Comparison of ENCODE assay signal across 12 cellular contexts in the genomic region with DNA sequence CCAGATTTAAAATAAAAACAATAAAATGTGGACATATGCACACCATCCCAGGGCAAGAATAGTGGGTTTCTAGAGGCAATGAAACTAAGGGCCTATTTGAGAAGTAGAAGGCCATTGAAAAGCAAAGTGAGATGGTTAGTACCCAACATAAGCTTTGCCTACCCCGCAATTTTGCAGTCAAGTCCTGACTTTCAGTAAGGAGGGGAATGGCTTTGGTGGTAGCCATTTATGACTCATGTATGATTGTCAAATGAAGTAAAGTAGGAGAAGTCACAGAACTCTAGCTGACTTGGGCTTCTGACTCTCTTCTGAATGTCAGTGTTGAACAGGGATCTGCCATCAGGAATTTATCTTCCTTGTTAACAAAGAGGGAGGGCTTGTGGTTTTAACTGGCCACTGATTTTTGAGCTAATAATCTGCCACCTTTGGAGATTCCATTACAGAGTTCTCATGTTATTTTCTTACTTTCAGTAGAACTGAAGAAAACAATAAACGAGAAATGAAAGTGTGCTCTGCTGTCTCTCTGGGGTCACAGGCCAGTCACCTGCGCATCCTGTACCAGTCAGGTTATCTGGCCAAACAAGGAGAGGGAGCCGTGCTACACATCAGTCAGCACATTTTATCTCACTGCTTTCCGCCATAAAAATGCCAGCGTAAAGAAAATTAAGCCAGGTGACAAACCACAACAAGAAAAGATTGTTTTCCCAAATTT. TPM values are rescaled to one million over a fixed set of nuclear protein-coding genes. Genes with fewer than 3 reads are reported as not detected.
DNase-seq lines count a peak whose midpoint lies in the region; ATAC-seq and TF ChIP-seq lines count a peak whose summit lies in the region.
"Had no signal": no experiment of that assay in that cellular context is flagged by ENCODE, and none has a peak within 500 bp of the region (broad histone marks: within the 10 kb centered on the region; RNA-seq: fewer than 3 reads in every experiment).

No MANE protein-coding gene starts in this region.

- H3K9ac ChIP-seq in H9 (ENCODE audit: extremely low read depth, insufficient read length, low read length) = no peak overlapping the region

- H3K18ac ChIP-seq in H9 (ENCODE audit: insufficient read length, low read depth, low read length) = no peak overlapping the region

- TF ChIP-seq POLR2A in GM18505 (IDR thresholded peaks at IDR 0.05; ENCODE audit: borderline replicate concordance, extremely low read depth, insufficient read depth, insufficient read length) (no peak), erythroblast (IDR thresholded peaks at IDR 0.05; ENCODE audit: low read length) (no peak)

- H4K91ac ChIP-seq in H9 (ENCODE audit: insufficient read length, low read depth, low read length) = no peak overlapping the region

- H2BK12ac ChIP-seq in H9 (ENCODE audit: insufficient read length, low read depth, low read length) = no peak overlapping the region

- H3K4me3 Mint-ChIP-seq in HFFc6 (no peak overlapping the region), H9 (no peak overlapping the region)
- H3K4me3 Mint-ChIP-seq: stimulated activated naive CD8-positive, alpha-beta T cell treated with anti-CD3 and anti-CD28 coated beads, Interleukin-15, Interleukin-2, amounts not matched to agents 100 ng/mL and 50 ng/mL, for 24 hours had no signal

- H2AK5ac ChIP-seq in H9 (ENCODE audit: insufficient read length, low read length) = no peak overlapping the region

- WGBS in H9 (ENCODE audit: extremely low coverage, insufficient read length, low lambda C conversion rate) = no CpG with 5 or more reads among the region's 6 CpGs

- no peaks in the 10 kb centered on the region for H3K9me3 ChIP-seq in H9 (ENCODE audit: control insufficient read depth, low read depth, low read length)

- H3K4me1 ChIP-seq in H9 (ENCODE audit: insufficient read depth, low read length) = no peaks in the 10 kb centered on the region

- ATAC-seq in GM18505 (IDR thresholded peaks at IDR 0.05; ENCODE audit: unreplicated experiment) (peak; percentile 95), GM19467 (IDR thresholded peaks at IDR 0.05; ENCODE audit: unreplicated experiment) (peak; percentile 97), HG02870 (IDR thresholded peaks at IDR 0.05; ENCODE audit: unreplicated experiment) (peak; percentile 94), HG03460 (IDR thresholded peaks at IDR 0.05; ENCODE audit: unreplicated experiment) (peak; percentile 77)

- no peak overlapping the region for H3T11ph ChIP-seq in H9 (ENCODE audit: low read length)

- no peaks in the 10 kb centered on the region for H3K4me1 Mint-ChIP-seq in HFFc6 (ENCODE audit: low read depth)
- peaks cover 9 to 15% of the 10 kb centered on the region in 2 experiments for H3K4me1 Mint-ChIP-seq in H9

- no peak overlapping the region for H4K8ac ChIP-seq in H9 (replicated peaks; ENCODE audit: insufficient read length, low read depth, low read length)

- H4K5ac ChIP-seq in H9 (ENCODE audit: insufficient read length, low read depth, low read length) = no peak overlapping the region

- no peak overlapping the region for H2BK15ac ChIP-seq in H9 (ENCODE audit: low read depth, low read length)

- H4K20me1 ChIP-seq in H9 (ENCODE audit: control insufficient read depth, insufficient read depth, insufficient read length) = no peaks in the 10 kb centered on the region

- H3K79me1 ChIP-seq in H9 (ENCODE audit: insufficient read depth, low read depth, low read length, poor library complexity, severe bottlenecking) = no peaks in the 10 kb centered on the region

- no peak overlapping the region for H2AFZ ChIP-seq in H9 (ENCODE audit: low read length)

- no peak overlapping the region for H3K4ac ChIP-seq in H9 (ENCODE audit: low read depth, low read length)

- no peak overlapping the region for H3K14ac ChIP-seq in H9 (ENCODE audit: insufficient read depth, low read length)

- H3K79me2 ChIP-seq in H9 (ENCODE audit: insufficient read depth, low read length) = no peaks in the 10 kb centered on the region

- TF ChIP-seq CTCF in HFFc6 (IDR thresholded peaks at IDR 0.05) = no peak
- TF ChIP-seq CTCF in H9 (conservative IDR thresholded peaks at IDR 0.05) = no peak

- H3K27me3 Mint-ChIP-seq in HFFc6 (ENCODE audit: insufficient read depth) = no peaks in the 10 kb centered on the region
- no peaks in the 10 kb centered on the region for H3K27me3 Mint-ChIP-seq in H9 (ENCODE audit: low read depth)
- H3K27me3 Mint-ChIP-seq: stimulated activated naive CD8-positive, alpha-beta T cell treated with anti-CD3 and anti-CD28 coated beads, Interleukin-15, Interleukin-2, amounts not matched to agents 100 ng/mL and 50 ng/mL, for 24 hours had no signal

- H3K27ac ChIP-seq in H9 (ENCODE audit: insufficient read length, low read depth, low read length) = no peak overlapping the region

- H2BK20ac ChIP-seq in H9 (ENCODE audit: low read depth, low read length, poor library complexity, severe bottlenecking) = no peak overlapping the region

- H3K27ac Mint-ChIP-seq in HFFc6 = no peak overlapping the region
- no peak overlapping the region for H3K27ac Mint-ChIP-seq in H9
- H3K27ac Mint-ChIP-seq: stimulated activated naive CD8-positive, alpha-beta T cell treated with anti-CD3 and anti-CD28 coated beads, Interleukin-15, Interleukin-2, amounts not matched to agents 100 ng/mL and 50 ng/mL, for 24 hours had no signal

- H2BK5ac ChIP-seq in H9 (ENCODE audit: insufficient read length, low read length) = no peak overlapping the region

- H3K27me3 ChIP-seq in H9 (ENCODE audit: insufficient read depth, low read length) = no peaks in the 10 kb centered on the region

- no peak overlapping the region for H3K56ac ChIP-seq in H9 (ENCODE audit: insufficient read length, low read depth, low read length)

- intact Hi-C loops in cardiac septum (cut with DNase I) = no loop called here

- no peaks in the 10 kb centered on the region for H3K9me3 Mint-ChIP-seq in HFFc6
- H3K9me3 Mint-ChIP-seq in H9 = peaks cover 9 to 11% of the 10 kb centered on the region in 2 experiments; a peak in 4 of 5 replicates
- H3K9me3 Mint-ChIP-seq: stimulated activated naive CD8-positive, alpha-beta T cell treated with anti-CD3 and anti-CD28 coated beads, Interleukin-15, Interleukin-2, amounts not matched to agents 100 ng/mL and 50 ng/mL, for 24 hours had no signal

- H3K23me2 ChIP-seq in H9 (ENCODE audit: insufficient read length, low read depth, low read length, poor library complexity, severe bottlenecking) = no peaks in the 10 kb centered on the region

- DNase-seq in HFFc6 (no peak), cardiac septum (ENCODE audit: low spot score) (no peak), erythroblast (lab: John Stamatoyannopoulos, UW) (no peak), H9 (no peak)
- DNase-seq: activated T-cell treated with anti-CD3 and anti-CD28 coated beads for 4 hours; stimulated activated CD4-positive, alpha-beta T cell treated with anti-CD3 and anti-CD28 coated beads, Interleukin-1b, Interleukin-23, amount 100 ng/mL, for 48 hours had no signal

- no peak overlapping the region for H2BK120ac ChIP-seq in H9 (ENCODE audit: low read depth, low read length, poor library complexity, severe bottlenecking)

- no peak overlapping the region for H3K23ac ChIP-seq in H9 (ENCODE audit: insufficient read length, low read depth, low read length)

- no peaks in the 10 kb centered on the region for H3K36me3 Mint-ChIP-seq in HFFc6 (ENCODE audit: low read depth)
- H3K36me3 Mint-ChIP-seq in H9 (ENCODE audit: insufficient read depth in 1 of 3, low read depth in 3 of 3) = peaks cover 0 to 12% (median 4%) of the 10 kb centered on the region in 3 experiments; a peak in 1 of 7 replicates

- no peak overlapping the region for H3K4me2 ChIP-seq in H9 (ENCODE audit: insufficient read depth, insufficient read length, low read length)

RNA-seq across cellular contexts. Expression of a gene that starts 14.3 kb away (rescaled TPM):
- total RNA-seq in HFFc6 (2021; fragmentation: NEBNext Ultra II Directional; extraction: Animal tissue kit (Norgen Biotek cat#: 25700)) = 1 to 10 TPM in 3 of 6 experiments, under 1 TPM in 3; 0.09 to 2.7 (median 1.3) TPM
- total RNA-seq in cardiac septum (1.3 TPM), H9 (2021) (2.6 and 3.0 TPM in 2 replicates)
- total RNA-seq: RPMI7951 had no signal
